In genomic region chr9:38053697-38054461, GRCh38 we compare ENCODE assay signal across 23 cellular contexts.
"Had no signal": no experiment of that assay in that cellular context is flagged by ENCODE, and none has a peak within 500 bp of the region (broad histone marks: within the 10 kb centered on the region; RNA-seq: fewer than 3 reads in every experiment).

No MANE protein-coding gene starts in this region.

- H3K4me3 ChIP-seq: coronary artery, gastrocnemius medialis, mucosa of descending colon, psoas muscle, smooth muscle cell had no signal

- DNase-seq: activated B cell treated with CpG ODN at 0.5 μM for 24 hours; activated CD4-positive, alpha-beta T cell treated with anti-CD3 and anti-CD28 coated beads for 4 hours; activated CD8-positive, alpha-beta T cell treated with anti-CD3 and anti-CD28 coated beads for 36 hours; activated naive CD4-positive, alpha-beta T cell treated with Interleukin-2 at 50 U/mL for 16 hours; activated naive CD8-positive, alpha-beta T cell treated with anti-CD3 and anti-CD28 coated beads, Interleukin-2, amount 50 U/mL, for 24 hours; activated T-cell treated with anti-CD3 and anti-CD28 coated beads, Interleukin-2, amount 50 U/mL, for 24 hours; aorta; brain microvascular endothelial cell; gastrocnemius medialis; head of caudate nucleus; kidney glomerular epithelial cell; left ventricle myocardium superior; mucosa of descending colon; naive B cell; psoas muscle; stimulated activated CD4-positive, alpha-beta T cell treated with anti-CD3 and anti-CD28 coated beads, Interleukin-4, amount 100 ng/mL, for 4 hours; stimulated activated naive B cell treated with anti-CD40 and anti-IgM and Interleukin-4, amounts not matched to agents 10 μg/mL and 1 μg/mL and 100 μg/mL, for 72 hours; T-helper 1 cell; T-helper 9 cell had no signal

- H3K36me3 ChIP-seq: brain microvascular endothelial cell, gastrocnemius medialis had no signal

- H3K27me3 ChIP-seq: brain microvascular endothelial cell, gastrocnemius medialis had no signal

- ATAC-seq: activated CD8-positive, alpha-beta T cell treated with anti-CD3 and anti-CD28 coated beads for 36 hours; activated naive CD8-positive, alpha-beta T cell treated with anti-CD3 and anti-CD28 coated beads, Interleukin-2, amount 50 U/mL, for 24 hours; gastrocnemius medialis; left ventricle myocardium superior; mucosa of descending colon; psoas muscle; sciatic nerve; stimulated activated naive B cell treated with anti-CD40 and anti-IgM and Interleukin-4, amounts not matched to agents 10 μg/mL and 1 μg/mL and 100 μg/mL, for 72 hours had no signal

- H3K9me3 ChIP-seq: gastrocnemius medialis, mucosa of descending colon, psoas muscle had no signal

- FAIRE-seq: urothelium cell line had no signal

- H3K27ac ChIP-seq: brain microvascular endothelial cell, coronary artery, gastrocnemius medialis, psoas muscle had no signal
